In the genomic region with DNA sequence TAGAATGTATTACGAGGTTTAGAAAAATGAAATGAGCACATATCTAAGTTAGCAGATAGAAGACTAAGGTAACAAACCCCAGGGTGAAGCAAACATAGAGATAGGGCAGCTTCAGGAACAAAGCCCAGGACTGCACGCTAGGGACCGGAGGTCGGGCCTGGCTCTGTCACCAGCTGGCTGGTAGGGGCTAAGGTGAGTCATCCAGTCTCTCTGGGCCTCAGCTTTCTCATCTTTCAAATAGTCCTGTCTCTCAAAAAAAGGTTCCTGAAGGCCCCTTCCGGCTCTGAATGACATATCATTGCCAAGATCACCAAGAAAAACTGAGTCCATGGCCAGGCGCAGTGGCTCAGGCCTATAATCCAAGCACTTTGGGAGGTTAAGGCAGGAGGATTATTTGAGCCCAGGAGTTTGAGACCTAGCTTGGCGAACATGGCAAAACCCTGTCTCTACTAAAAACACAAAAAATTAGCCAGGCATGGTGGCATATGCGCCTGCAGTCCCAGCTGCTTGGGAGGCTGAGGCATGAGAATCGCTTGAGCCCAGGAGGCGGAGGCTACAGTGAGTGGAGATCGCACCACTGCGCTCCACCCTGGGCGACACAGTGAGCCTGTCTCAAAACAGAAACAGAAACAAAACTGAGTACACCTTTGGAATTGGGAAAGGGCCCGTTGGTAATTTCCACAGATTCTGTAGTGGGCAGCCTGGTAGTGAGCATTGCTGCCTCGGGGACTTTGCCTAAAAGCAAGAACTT, we compare ENCODE assay signal across 1 cellular context.
TF ChIP-seq lines count a peak whose summit lies in the region.

No MANE protein-coding gene starts in this region.

TF ChIP-seq in HepG2, 621 proteins besides CTCF, POLR2A, EP300 and RAD21 (continues in another document):
- TF ChIP-seq ZNF674 (CRISPR knock-in tag; IDR thresholded peaks at IDR 0.05; ENCODE audit: low read depth) (no peak), ZNF615 (CRISPR knock-in tag; IDR thresholded peaks at IDR 0.05; ENCODE audit: borderline replicate concordance) (no peak), SKI (IDR thresholded peaks at IDR 0.05; ENCODE audit: partially characterized antibody) (no peak), SOX13 (IDR thresholded peaks at IDR 0.05) (no peak), SOX13 (CRISPR knock-in tag; conservative IDR thresholded peaks at IDR 0.05 in 1 of 2, IDR thresholded peaks at IDR 0.05 in 1 of 2) (no peak), ZNF567 (CRISPR knock-in tag; IDR thresholded peaks at IDR 0.05; ENCODE audit: borderline replicate concordance) (no peak), SP5 (CRISPR knock-in tag; IDR thresholded peaks at IDR 0.05; ENCODE audit: borderline replicate concordance, low read depth) (no peak), FIP1L1 (IDR thresholded peaks at IDR 0.05; ENCODE audit: borderline replicate concordance, insufficient read depth, low read depth, low read length) (no peak), SP1 (IDR thresholded peaks at IDR 0.05) (no peak), SP1 (CRISPR knock-in tag; IDR thresholded peaks at IDR 0.05) (no peak), ZNF883 (CRISPR knock-in tag; IDR thresholded peaks at IDR 0.05; ENCODE audit: not compliant biosample characterization) (no peak), ZNF431 (CRISPR knock-in tag; IDR thresholded peaks at IDR 0.05; ENCODE audit: borderline replicate concordance, low read depth) (no peak), POGZ (CRISPR knock-in tag; IDR thresholded peaks at IDR 0.05) (0 out of 2 replicates have a peak, but pooled peaks have one; percentile 11), HHEX (CRISPR knock-in tag; IDR thresholded peaks at IDR 0.05) (no peak), ZNF766 (CRISPR knock-in tag; IDR thresholded peaks at IDR 0.05; ENCODE audit: borderline replicate concordance) (no peak), ZFP62 (CRISPR knock-in tag; IDR thresholded peaks at IDR 0.05) (no peak), KLF13 (CRISPR knock-in tag; IDR thresholded peaks at IDR 0.05) (no peak), KLF11 (CRISPR knock-in tag; IDR thresholded peaks at IDR 0.05) (no peak), IKZF4 (CRISPR knock-in tag; IDR thresholded peaks at IDR 0.05; ENCODE audit: borderline replicate concordance, low read depth, not compliant biosample characterization) (no peak), ZNF530 (CRISPR knock-in tag; IDR thresholded peaks at IDR 0.05; ENCODE audit: low read depth) (no peak), ZNF333 (CRISPR knock-in tag; IDR thresholded peaks at IDR 0.05; ENCODE audit: borderline replicate concordance) (no peak), WIZ (CRISPR knock-in tag; IDR thresholded peaks at IDR 0.05) (no peak), ZNF678 (CRISPR knock-in tag; IDR thresholded peaks at IDR 0.05) (no peak), ZNF563 (CRISPR knock-in tag; IDR thresholded peaks at IDR 0.05) (no peak), HOXA9 (CRISPR knock-in tag; IDR thresholded peaks at IDR 0.05; ENCODE audit: borderline replicate concordance) (no peak), HOXA3 (CRISPR knock-in tag; IDR thresholded peaks at IDR 0.05) (no peak), MED1 (CRISPR knock-in tag; IDR thresholded peaks at IDR 0.05) (no peak), NFIB (CRISPR knock-in tag; IDR thresholded peaks at IDR 0.05; ENCODE audit: borderline replicate concordance) (no peak), ZNF264 (CRISPR knock-in tag; IDR thresholded peaks at IDR 0.05) (no peak), ZNF790 (CRISPR knock-in tag; IDR thresholded peaks at IDR 0.05; ENCODE audit: borderline replicate concordance) (no peak), ZNF460 (CRISPR knock-in tag; IDR thresholded peaks at IDR 0.05; ENCODE audit: borderline replicate concordance) (no peak), GZF1 (CRISPR knock-in tag; IDR thresholded peaks at IDR 0.05) (no peak)
- TF ChIP-seq, protein P1, sequence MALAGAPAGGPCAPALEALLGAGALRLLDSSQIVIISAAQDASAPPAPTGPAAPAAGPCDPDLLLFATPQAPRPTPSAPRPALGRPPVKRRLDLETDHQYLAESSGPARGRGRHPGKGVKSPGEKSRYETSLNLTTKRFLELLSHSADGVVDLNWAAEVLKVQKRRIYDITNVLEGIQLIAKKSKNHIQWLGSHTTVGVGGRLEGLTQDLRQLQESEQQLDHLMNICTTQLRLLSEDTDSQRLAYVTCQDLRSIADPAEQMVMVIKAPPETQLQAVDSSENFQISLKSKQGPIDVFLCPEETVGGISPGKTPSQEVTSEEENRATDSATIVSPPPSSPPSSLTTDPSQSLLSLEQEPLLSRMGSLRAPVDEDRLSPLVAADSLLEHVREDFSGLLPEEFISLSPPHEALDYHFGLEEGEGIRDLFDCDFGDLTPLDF (CRISPR knock-in tag; IDR thresholded peaks at IDR 0.05), result no peak
- TF ChIP-seq, protein P2, sequence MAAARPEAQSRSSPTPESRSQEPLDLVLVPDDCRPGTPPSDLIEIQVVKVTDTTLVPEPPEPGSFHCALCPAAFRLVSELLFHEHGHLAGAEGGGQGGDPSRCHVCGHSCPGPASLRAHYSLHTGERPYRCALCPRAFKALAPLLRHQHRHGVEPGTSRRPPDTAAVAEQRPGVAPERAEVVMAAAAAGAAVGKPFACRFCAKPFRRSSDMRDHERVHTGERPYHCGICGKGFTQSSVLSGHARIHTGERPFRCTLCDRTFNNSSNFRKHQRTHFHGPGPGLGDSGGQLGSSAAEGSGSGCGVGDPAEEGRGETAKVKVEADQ (CRISPR knock-in tag; IDR thresholded peaks at IDR 0.05; ENCODE audit: borderline replicate concordance), result no peak
- TF ChIP-seq, protein P3, sequence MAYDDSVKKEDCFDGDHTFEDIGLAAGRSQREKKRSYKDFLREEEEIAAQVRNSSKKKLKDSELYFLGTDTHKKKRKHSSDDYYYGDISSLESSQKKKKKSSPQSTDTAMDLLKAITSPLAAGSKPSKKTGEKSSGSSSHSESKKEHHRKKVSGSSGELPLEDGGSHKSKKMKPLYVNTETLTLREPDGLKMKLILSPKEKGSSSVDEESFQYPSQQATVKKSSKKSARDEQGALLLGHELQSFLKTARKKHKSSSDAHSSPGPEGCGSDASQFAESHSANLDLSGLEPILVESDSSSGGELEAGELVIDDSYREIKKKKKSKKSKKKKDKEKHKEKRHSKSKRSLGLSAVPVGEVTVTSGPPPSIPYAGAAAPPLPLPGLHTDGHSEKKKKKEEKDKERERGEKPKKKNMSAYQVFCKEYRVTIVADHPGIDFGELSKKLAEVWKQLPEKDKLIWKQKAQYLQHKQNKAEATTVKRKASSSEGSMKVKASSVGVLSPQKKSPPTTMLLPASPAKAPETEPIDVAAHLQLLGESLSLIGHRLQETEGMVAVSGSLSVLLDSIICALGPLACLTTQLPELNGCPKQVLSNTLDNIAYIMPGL (CRISPR knock-in tag; IDR thresholded peaks at IDR 0.05; ENCODE audit: borderline replicate concordance in 1 of 2, low read depth in 1 of 2), result no peak
- TF ChIP-seq, protein P4, sequence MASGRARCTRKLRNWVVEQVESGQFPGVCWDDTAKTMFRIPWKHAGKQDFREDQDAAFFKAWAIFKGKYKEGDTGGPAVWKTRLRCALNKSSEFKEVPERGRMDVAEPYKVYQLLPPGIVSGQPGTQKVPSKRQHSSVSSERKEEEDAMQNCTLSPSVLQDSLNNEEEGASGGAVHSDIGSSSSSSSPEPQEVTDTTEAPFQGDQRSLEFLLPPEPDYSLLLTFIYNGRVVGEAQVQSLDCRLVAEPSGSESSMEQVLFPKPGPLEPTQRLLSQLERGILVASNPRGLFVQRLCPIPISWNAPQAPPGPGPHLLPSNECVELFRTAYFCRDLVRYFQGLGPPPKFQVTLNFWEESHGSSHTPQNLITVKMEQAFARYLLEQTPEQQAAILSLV (CRISPR knock-in tag; IDR thresholded peaks at IDR 0.05; ENCODE audit: borderline replicate concordance), result no peak
- TF ChIP-seq, protein P5, sequence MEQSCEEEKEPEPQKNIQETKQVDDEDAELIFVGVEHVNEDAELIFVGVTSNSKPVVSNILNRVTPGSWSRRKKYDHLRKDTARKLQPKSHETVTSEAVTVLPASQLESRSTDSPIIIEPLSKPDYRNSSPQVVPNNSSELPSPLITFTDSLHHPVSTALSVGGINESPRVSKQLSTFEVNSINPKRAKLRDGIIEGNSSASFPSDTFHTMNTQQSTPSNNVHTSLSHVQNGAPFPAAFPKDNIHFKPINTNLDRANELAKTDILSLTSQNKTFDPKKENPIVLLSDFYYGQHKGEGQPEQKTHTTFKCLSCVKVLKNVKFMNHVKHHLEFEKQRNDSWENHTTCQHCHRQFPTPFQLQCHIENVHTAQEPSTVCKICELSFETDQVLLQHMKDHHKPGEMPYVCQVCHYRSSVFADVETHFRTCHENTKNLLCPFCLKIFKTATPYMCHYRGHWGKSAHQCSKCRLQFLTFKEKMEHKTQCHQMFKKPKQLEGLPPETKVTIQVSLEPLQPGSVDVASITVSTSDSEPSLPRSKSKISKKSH (CRISPR knock-in tag; IDR thresholded peaks at IDR 0.05; ENCODE audit: borderline replicate concordance), result no peak
- TF ChIP-seq, protein P6, sequence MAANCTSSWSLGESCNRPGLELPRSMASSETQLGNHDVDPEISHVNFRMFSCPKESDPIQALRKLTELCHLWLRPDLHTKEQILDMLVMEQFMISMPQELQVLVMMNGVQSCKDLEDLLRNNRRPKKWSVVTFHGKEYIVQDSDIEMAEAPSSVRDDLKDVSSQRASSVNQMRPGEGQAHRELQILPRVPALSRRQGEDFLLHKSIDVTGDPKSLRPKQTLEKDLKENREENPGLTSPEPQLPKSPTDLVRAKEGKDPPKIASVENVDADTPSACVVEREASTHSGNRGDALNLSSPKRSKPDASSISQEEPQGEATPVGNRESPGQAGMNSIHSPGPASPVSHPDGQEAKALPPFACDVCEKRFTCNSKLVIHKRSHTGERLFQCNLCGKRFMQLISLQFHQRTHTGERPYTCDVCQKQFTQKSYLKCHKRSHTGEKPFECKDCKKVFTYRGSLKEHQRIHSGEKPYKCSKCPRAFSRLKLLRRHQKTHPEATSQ (CRISPR knock-in tag; IDR thresholded peaks at IDR 0.05; ENCODE audit: borderline replicate concordance), result no peak
- TF ChIP-seq, protein P7, sequence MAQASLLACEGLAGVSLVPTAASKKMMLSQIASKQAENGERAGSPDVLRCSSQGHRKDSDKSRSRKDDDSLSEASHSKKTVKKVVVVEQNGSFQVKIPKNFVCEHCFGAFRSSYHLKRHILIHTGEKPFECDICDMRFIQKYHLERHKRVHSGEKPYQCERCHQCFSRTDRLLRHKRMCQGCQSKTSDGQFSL (CRISPR knock-in tag; IDR thresholded peaks at IDR 0.05), result no peak
- TF ChIP-seq, protein P8, sequence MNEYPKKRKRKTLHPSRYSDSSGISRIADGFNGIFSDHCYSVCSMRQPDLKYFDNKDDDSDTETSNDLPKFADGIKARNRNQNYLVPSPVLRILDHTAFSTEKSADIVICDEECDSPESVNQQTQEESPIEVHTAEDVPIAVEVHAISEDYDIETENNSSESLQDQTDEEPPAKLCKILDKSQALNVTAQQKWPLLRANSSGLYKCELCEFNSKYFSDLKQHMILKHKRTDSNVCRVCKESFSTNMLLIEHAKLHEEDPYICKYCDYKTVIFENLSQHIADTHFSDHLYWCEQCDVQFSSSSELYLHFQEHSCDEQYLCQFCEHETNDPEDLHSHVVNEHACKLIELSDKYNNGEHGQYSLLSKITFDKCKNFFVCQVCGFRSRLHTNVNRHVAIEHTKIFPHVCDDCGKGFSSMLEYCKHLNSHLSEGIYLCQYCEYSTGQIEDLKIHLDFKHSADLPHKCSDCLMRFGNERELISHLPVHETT (CRISPR knock-in tag; conservative IDR thresholded peaks at IDR 0.05), result no peak
- TF ChIP-seq, protein P9, sequence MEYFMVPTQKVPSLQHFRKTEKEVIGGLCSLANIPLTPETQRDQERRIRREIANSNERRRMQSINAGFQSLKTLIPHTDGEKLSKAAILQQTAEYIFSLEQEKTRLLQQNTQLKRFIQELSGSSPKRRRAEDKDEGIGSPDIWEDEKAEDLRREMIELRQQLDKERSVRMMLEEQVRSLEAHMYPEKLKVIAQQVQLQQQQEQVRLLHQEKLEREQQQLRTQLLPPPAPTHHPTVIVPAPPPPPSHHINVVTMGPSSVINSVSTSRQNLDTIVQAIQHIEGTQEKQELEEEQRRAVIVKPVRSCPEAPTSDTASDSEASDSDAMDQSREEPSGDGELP (IDR thresholded peaks at IDR 0.05; ENCODE audit: borderline replicate concordance, low read depth), result peak; percentile 90
- TF ChIP-seq, protein P10, sequence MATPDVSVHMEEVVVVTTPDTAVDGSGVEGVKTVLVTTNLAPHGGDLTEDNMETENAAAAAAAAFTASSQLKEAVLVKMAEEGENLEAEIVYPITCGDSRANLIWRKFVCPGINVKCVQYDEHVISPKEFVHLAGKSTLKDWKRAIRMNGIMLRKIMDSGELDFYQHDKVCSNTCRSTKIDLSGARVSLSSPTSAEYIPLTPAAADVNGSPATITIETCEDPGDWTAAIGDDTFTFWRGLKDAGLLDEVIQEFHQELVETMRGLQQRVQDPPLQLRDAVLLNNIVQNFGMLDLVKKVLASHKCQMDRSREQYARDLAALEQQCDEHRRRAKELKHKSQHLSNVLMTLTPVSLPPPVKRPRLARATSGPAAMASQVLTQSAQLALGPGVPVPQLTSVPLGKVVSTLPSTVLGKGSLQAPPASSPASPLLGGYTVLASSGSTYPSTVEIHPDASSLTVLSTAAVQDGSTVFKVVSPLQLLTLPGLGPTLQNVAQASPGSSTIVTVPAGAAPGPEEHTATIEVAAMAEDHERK (CRISPR knock-in tag; IDR thresholded peaks at IDR 0.05; ENCODE audit: low read depth), result no peak
- TF ChIP-seq, protein P11, sequence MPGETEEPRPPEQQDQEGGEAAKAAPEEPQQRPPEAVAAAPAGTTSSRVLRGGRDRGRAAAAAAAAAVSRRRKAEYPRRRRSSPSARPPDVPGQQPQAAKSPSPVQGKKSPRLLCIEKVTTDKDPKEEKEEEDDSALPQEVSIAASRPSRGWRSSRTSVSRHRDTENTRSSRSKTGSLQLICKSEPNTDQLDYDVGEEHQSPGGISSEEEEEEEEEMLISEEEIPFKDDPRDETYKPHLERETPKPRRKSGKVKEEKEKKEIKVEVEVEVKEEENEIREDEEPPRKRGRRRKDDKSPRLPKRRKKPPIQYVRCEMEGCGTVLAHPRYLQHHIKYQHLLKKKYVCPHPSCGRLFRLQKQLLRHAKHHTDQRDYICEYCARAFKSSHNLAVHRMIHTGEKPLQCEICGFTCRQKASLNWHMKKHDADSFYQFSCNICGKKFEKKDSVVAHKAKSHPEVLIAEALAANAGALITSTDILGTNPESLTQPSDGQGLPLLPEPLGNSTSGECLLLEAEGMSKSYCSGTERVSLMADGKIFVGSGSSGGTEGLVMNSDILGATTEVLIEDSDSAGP (CRISPR knock-in tag; IDR thresholded peaks at IDR 0.05; ENCODE audit: borderline replicate concordance), result no peak
- TF ChIP-seq, protein P12, sequence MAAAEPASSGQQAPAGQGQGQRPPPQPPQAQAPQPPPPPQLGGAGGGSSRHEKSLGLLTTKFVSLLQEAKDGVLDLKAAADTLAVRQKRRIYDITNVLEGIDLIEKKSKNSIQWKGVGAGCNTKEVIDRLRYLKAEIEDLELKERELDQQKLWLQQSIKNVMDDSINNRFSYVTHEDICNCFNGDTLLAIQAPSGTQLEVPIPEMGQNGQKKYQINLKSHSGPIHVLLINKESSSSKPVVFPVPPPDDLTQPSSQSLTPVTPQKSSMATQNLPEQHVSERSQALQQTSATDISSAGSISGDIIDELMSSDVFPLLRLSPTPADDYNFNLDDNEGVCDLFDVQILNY (CRISPR knock-in tag; conservative IDR thresholded peaks at IDR 0.05), result no peak
- TF ChIP-seq, protein P13, sequence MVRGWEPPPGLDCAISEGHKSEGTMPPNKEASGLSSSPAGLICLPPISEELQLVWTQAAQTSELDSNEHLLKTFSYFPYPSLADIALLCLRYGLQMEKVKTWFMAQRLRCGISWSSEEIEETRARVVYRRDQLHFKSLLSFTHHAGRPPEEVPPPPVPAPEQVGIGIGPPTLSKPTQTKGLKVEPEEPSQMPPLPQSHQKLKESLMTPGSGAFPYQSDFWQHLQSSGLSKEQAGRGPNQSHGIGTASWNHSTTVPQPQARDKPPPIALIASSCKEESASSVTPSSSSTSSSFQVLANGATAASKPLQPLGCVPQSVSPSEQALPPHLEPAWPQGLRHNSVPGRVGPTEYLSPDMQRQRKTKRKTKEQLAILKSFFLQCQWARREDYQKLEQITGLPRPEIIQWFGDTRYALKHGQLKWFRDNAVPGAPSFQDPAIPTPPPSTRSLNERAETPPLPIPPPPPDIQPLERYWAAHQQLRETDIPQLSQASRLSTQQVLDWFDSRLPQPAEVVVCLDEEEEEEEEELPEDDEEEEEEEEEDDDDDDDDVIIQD (CRISPR knock-in tag; IDR thresholded peaks at IDR 0.05; ENCODE audit: low read depth), result 0 out of 2 replicates have a peak, but pooled peaks have one; percentile 48
